ENCODE assay signal across 30 cellular contexts in the genomic region with DNA sequence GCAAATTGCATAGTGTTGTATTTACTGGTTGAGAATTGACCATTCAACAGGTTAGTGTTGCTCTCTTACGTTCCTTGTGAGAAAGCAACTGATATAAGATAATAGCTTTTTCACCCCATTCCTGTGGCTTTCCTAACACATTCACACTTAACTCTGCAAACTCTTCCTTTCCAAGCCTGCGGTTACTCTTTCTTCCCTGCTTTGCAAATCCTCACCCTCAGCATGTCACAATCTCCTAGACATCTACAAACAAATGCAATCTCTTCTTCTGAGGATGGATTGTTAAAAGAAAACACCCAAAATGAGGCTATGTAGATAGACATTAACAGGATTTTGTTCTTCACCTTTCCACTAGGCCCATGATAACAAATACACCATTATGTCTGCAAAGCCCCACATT.
"Had no signal": no experiment of that assay in that cellular context is flagged by ENCODE, and none has a peak within 500 bp of the region (broad histone marks: within the 10 kb centered on the region; RNA-seq: fewer than 3 reads in every experiment).

No MANE protein-coding gene starts in this region.

- DNase-seq: activated CD4-positive, alpha-beta memory T cell treated with anti-CD3 and anti-CD28 coated beads, Interleukin-2, amount 10 ng/mL, durations not matched to agents 7 days and 5 days; activated CD4-positive, alpha-beta T cell treated with anti-CD3 and anti-CD28 coated beads for 1 hour; activated CD4-positive, alpha-beta T cell treated with anti-CD3 and anti-CD28 coated beads for 4 hours; activated CD4-positive, alpha-beta T cell treated with anti-CD3 and anti-CD28 coated beads, Interleukin-2, amount 10 ng/mL, durations not matched to agents 7 days and 5 days; activated CD4-positive, alpha-beta T cell treated with anti-CD3 and anti-CD28 coated beads, Interleukin-2, amount 50 U/mL, for 4 hours; activated CD8-positive, alpha-beta memory T cell treated with anti-CD3 and anti-CD28 coated beads, Interleukin-2, amount 50 U/mL, for 48 hours; activated gamma-delta T cell; activated naive CD4-positive, alpha-beta T cell; activated naive CD4-positive, alpha-beta T cell treated with anti-CD3 and anti-CD28 coated beads, Interleukin-2, amount 10 ng/mL, durations not matched to agents 7 days and 5 days; activated naive CD8-positive, alpha-beta T cell treated with anti-CD3 and anti-CD28 coated beads, Interleukin-2, amount 10 ng/mL, durations not matched to agents 7 days and 5 days; activated T-cell treated with anti-CD3 and anti-CD28 coated beads for 4 hours; activated T-cell treated with anti-CD3 and anti-CD28 coated beads, Interleukin-2, amount 50 U/mL, for 24 hours; activated T-cell treated with anti-CD3 and anti-CD28 coated beads, Interleukin-2, amount 50 U/mL, for 72 hours; amniotic stem cell; anterior cingulate cortex; body of pancreas; caudate nucleus; cortex of kidney; dermis blood vessel endothelial cell; effector CD4-positive, alpha-beta T cell; effector memory CD8-positive, alpha-beta T cell; esophagus squamous epithelium; foreskin melanocyte; heart right ventricle; T1000 had no signal

- H3K27ac Mint-ChIP-seq: activated CD4-positive, alpha-beta memory T cell treated with anti-CD3 and anti-CD28 coated beads, Interleukin-2, amount 10 ng/mL, durations not matched to agents 7 days and 5 days; activated CD4-positive, alpha-beta T cell treated with anti-CD3 and anti-CD28 coated beads, Interleukin-2, amount 10 ng/mL, durations not matched to agents 7 days and 5 days; activated naive CD4-positive, alpha-beta T cell treated with anti-CD3 and anti-CD28 coated beads, Interleukin-2, amount 10 ng/mL, durations not matched to agents 7 days and 5 days; activated naive CD4-positive, alpha-beta T cell treated with anti-CD3 and anti-CD28 coated beads, Interleukin-2, amount 50 U/mL, for 72 hours; activated naive CD8-positive, alpha-beta T cell treated with anti-CD3 and anti-CD28 coated beads, Interleukin-2, amount 10 ng/mL, durations not matched to agents 7 days and 5 days; activated T-cell treated with anti-CD3 and anti-CD28 coated beads, Interleukin-2, amount 50 U/mL, for 24 hours; activated T-cell treated with anti-CD3 and anti-CD28 coated beads, Interleukin-2, amount 50 U/mL, for 72 hours; effector memory CD8-positive, alpha-beta T cell; T-helper 1 cell treated with Interleukin-12 subunit alpha and Interleukin-12 subunit beta and Interleukin-4 antibody, amounts not matched to agents 30 μg/mL and 1 μg/mL, for 36 hours had no signal

- H3K36me3 Mint-ChIP-seq: activated naive CD4-positive, alpha-beta T cell treated with anti-CD3 and anti-CD28 coated beads, Interleukin-2, amount 10 ng/mL, durations not matched to agents 7 days and 5 days; activated naive CD4-positive, alpha-beta T cell treated with anti-CD3 and anti-CD28 coated beads, Interleukin-2, amount 50 U/mL, for 72 hours; activated naive CD8-positive, alpha-beta T cell treated with anti-CD3 and anti-CD28 coated beads, Interleukin-2, amount 10 ng/mL, durations not matched to agents 7 days and 5 days had no signal

- H3K36me3 ChIP-seq: esophagus squamous epithelium, gastroesophageal sphincter, heart right ventricle had no signal

- H3K27ac ChIP-seq: body of pancreas, epithelial cell of prostate, esophagus squamous epithelium, gastroesophageal sphincter, heart right ventricle, hepatocyte had no signal

- H3K9me3 ChIP-seq: body of pancreas, esophagus squamous epithelium, gastroesophageal sphincter had no signal

- H3K4me1 Mint-ChIP-seq: activated CD4-positive, alpha-beta memory T cell treated with anti-CD3 and anti-CD28 coated beads, Interleukin-2, amount 10 ng/mL, durations not matched to agents 7 days and 5 days; activated CD4-positive, alpha-beta T cell treated with anti-CD3 and anti-CD28 coated beads, Interleukin-2, amount 10 ng/mL, durations not matched to agents 7 days and 5 days; activated naive CD4-positive, alpha-beta T cell treated with anti-CD3 and anti-CD28 coated beads, Interleukin-2, amount 10 ng/mL, durations not matched to agents 7 days and 5 days; activated naive CD8-positive, alpha-beta T cell treated with anti-CD3 and anti-CD28 coated beads, Interleukin-2, amount 10 ng/mL, durations not matched to agents 7 days and 5 days had no signal

- ATAC-seq: activated naive CD4-positive, alpha-beta T cell treated with anti-CD3 and anti-CD28 coated beads, Interleukin-2, amount 50 U/mL, for 72 hours; activated T-cell treated with anti-CD3 and anti-CD28 coated beads, Interleukin-2, amount 50 U/mL, for 72 hours; body of pancreas; effector memory CD8-positive, alpha-beta T cell; gastroesophageal sphincter; heart right ventricle had no signal

- H3K4me3 ChIP-seq: body of pancreas, esophagus squamous epithelium, gastroesophageal sphincter, heart right ventricle, hepatocyte had no signal

- H3K27me3 Mint-ChIP-seq: activated CD4-positive, alpha-beta memory T cell treated with anti-CD3 and anti-CD28 coated beads, Interleukin-2, amount 10 ng/mL, durations not matched to agents 7 days and 5 days; activated CD4-positive, alpha-beta T cell treated with anti-CD3 and anti-CD28 coated beads, Interleukin-2, amount 10 ng/mL, durations not matched to agents 7 days and 5 days; activated naive CD4-positive, alpha-beta T cell treated with anti-CD3 and anti-CD28 coated beads, Interleukin-2, amount 10 ng/mL, durations not matched to agents 7 days and 5 days; activated naive CD8-positive, alpha-beta T cell treated with anti-CD3 and anti-CD28 coated beads, Interleukin-2, amount 10 ng/mL, durations not matched to agents 7 days and 5 days; activated T-cell treated with anti-CD3 and anti-CD28 coated beads, Interleukin-2, amount 50 U/mL, for 24 hours; effector memory CD8-positive, alpha-beta T cell had no signal

- H3K4me1 ChIP-seq: body of pancreas, esophagus squamous epithelium, gastroesophageal sphincter, heart right ventricle had no signal

- H3K27me3 ChIP-seq: body of pancreas, esophagus squamous epithelium, gastroesophageal sphincter, heart right ventricle, hepatocyte had no signal

- H3K4me3 Mint-ChIP-seq: activated CD4-positive, alpha-beta memory T cell treated with anti-CD3 and anti-CD28 coated beads, Interleukin-2, amount 10 ng/mL, durations not matched to agents 7 days and 5 days; activated CD4-positive, alpha-beta T cell treated with anti-CD3 and anti-CD28 coated beads, Interleukin-2, amount 10 ng/mL, durations not matched to agents 7 days and 5 days; activated naive CD4-positive, alpha-beta T cell treated with anti-CD3 and anti-CD28 coated beads, Interleukin-2, amount 10 ng/mL, durations not matched to agents 7 days and 5 days; activated naive CD8-positive, alpha-beta T cell treated with anti-CD3 and anti-CD28 coated beads, Interleukin-2, amount 10 ng/mL, durations not matched to agents 7 days and 5 days; activated T-cell treated with anti-CD3 and anti-CD28 coated beads, Interleukin-2, amount 50 U/mL, for 24 hours; activated T-cell treated with anti-CD3 and anti-CD28 coated beads, Interleukin-2, amount 50 U/mL, for 72 hours; effector memory CD8-positive, alpha-beta T cell; T-helper 1 cell treated with Interleukin-12 subunit alpha and Interleukin-12 subunit beta and Interleukin-4 antibody, amounts not matched to agents 30 μg/mL and 1 μg/mL, for 36 hours had no signal
